ENCODE assay signal across 8 cellular contexts in genomic region chr20:47727170-47727880, GRCh38. TPM values are rescaled to one million over a fixed set of nuclear protein-coding genes. Genes with fewer than 3 reads are reported as not detected.
A peak's percentile ranks its signal among the peaks of the same experiment; 100 is the strongest.
DNase-seq lines count a peak whose midpoint lies in the region; ATAC-seq, FAIRE-seq and TF ChIP-seq lines count a peak whose summit lies in the region.

No MANE protein-coding gene starts in this region.

- no peaks in the 10 kb centered on the region for H3K27me3 ChIP-seq in CD4-positive, alpha-beta T cell (ENCODE audit: control insufficient read depth, insufficient read depth, low read length)
- H3K27me3 ChIP-seq in PC-9 (ENCODE audit: insufficient read depth, low read depth) (no peaks in the 10 kb centered on the region), lung (ENCODE audit: control insufficient read depth, insufficient read depth) (no peaks in the 10 kb centered on the region)

- H3K4me3 ChIP-seq in PC-9 (no peak overlapping the region), lung (no peak overlapping the region)

- TF ChIP-seq POLR2A in H54 (IDR thresholded peaks at IDR 0.05; ENCODE audit: low read depth, low read length): no peak

- H2AFZ ChIP-seq in PC-9: no peak overlapping the region

- H3K9me2 ChIP-seq in PC-9 (ENCODE audit: insufficient read depth): no peaks in the 10 kb centered on the region

- FAIRE-seq in H54 (lab: Jason Lieb, UNC): no peak

- H3K27ac Mint-ChIP-seq in CD4-positive, alpha-beta T cell: peak overlapping the region; percentile 92
- peak overlapping the region; percentile 95 for H3K27ac Mint-ChIP-seq in stimulated activated naive B cell treated with anti-CD40 and anti-IgM and Interleukin-4, amounts not matched to agents 10 μg/mL and 1 μg/mL and 100 μg/mL, for 72 hours

- H3K27ac ChIP-seq in CD4-positive, alpha-beta T cell (ENCODE audit: low read depth, low read length): peak overlapping the region; percentile 62
- H3K27ac ChIP-seq in PC-9 (0 out of 2 replicates have a peak overlapping the region, but pooled peaks have one; percentile 30), lung (ENCODE audit: low read depth in 1 of 2, low read length in 1 of 2) (peak overlapping the region in 1 of 2 donors; percentile 8)

- 0 out of 2 replicates have a peak, but pooled peaks cover 4% of the 10 kb centered on the region for H3K4me1 ChIP-seq in PC-9 (replicated peaks; ENCODE audit: insufficient read depth)
- H3K4me1 ChIP-seq in lung (ENCODE audit: control insufficient read depth in 2 of 2, insufficient read depth in 2 of 2, low read length in 2 of 2): peaks cover 0 to 3% of the 10 kb centered on the region in 2 donors

- peaks cover 34% of the 10 kb centered on the region for H3K36me3 ChIP-seq in PC-9 (ENCODE audit: low read depth)
- H3K36me3 ChIP-seq in lung (ENCODE audit: control insufficient read depth in 2 of 2, insufficient read depth in 2 of 2, low read length in 2 of 2): no peaks in the 10 kb centered on the region

- POLR2A ChIA-PET in CD4-positive, alpha-beta T cell (lab: Charles Lee): no interaction called here
- POLR2A ChIA-PET in PC-9 (lab: Charles Lee; ENCODE audit: unreplicated experiment): interaction anchor here (0.6 kb wide), 1 partner anchor 267 kb away, joined by 3 read pairs; no protein-coding TSS in a partner anchor

- peaks cover 44% of the 10 kb centered on the region for H3K4me1 Mint-ChIP-seq in CD4-positive, alpha-beta T cell (ENCODE audit: low read depth)
- peaks cover 29 to 50% of the 10 kb centered on the region in 2 donors for H3K4me1 Mint-ChIP-seq in stimulated activated naive B cell treated with anti-CD40 and anti-IgM and Interleukin-4, amounts not matched to agents 10 μg/mL and 1 μg/mL and 100 μg/mL, for 72 hours

- no peaks in the 10 kb centered on the region for H3K36me3 Mint-ChIP-seq in CD4-positive, alpha-beta T cell (ENCODE audit: low read depth)
- no peaks in the 10 kb centered on the region for H3K36me3 Mint-ChIP-seq in stimulated activated naive B cell treated with anti-CD40 and anti-IgM and Interleukin-4, amounts not matched to agents 10 μg/mL and 1 μg/mL and 100 μg/mL, for 72 hours

- no TSS peak for BruUV-seq in PC-9 (replicated peaks; lab: Mats Ljungman, UMichigan)

- intact Hi-C loops in CD4-positive, alpha-beta T cell (cut with DNase I, micrococcal nuclease): loop anchor here in 1 of 2 experiments (5.0 kb wide), 1 partner anchor 50 kb away; no protein-coding TSS in a partner anchor
- intact Hi-C loops in PC-9 (cut with micrococcal nuclease; ENCODE audit: unreplicated experiment): loop anchor here (5.0 kb wide), 1 partner anchor 130 kb away; no protein-coding TSS in a partner anchor

- no peaks in the 10 kb centered on the region for H3K9me3 Mint-ChIP-seq in CD4-positive, alpha-beta T cell
- H3K9me3 Mint-ChIP-seq in stimulated activated naive B cell treated with anti-CD40 and anti-IgM and Interleukin-4, amounts not matched to agents 10 μg/mL and 1 μg/mL and 100 μg/mL, for 72 hours: no peaks in the 10 kb centered on the region

- peak; percentile 89 for ATAC-seq in CD4-positive, alpha-beta T cell (ENCODE audit: poor library complexity)
- ATAC-seq in GM21576 (IDR thresholded peaks at IDR 0.05; ENCODE audit: unreplicated experiment) (peak; percentile 79), lung (ENCODE audit: insufficient read depth, low FRiP score) (peak; percentile 76)
- peak; percentile 97 for ATAC-seq in stimulated activated naive B cell treated with anti-CD40 and anti-IgM and Interleukin-4, amounts not matched to agents 10 μg/mL and 1 μg/mL and 100 μg/mL, for 72 hours (replicated peaks)

- WGBS in lung, 2 donors: 31 to 52% methylated on average over 18 of the region's 18 CpGs

- no peak overlapping the region for H3K4me2 ChIP-seq in PC-9

- no peaks in the 10 kb centered on the region for H3K9me3 ChIP-seq in CD4-positive, alpha-beta T cell (ENCODE audit: control insufficient read depth, low read length)
- H3K9me3 ChIP-seq in PC-9 (ENCODE audit: insufficient read depth, low read depth): no peaks in the 10 kb centered on the region
- no peaks in the 10 kb centered on the region for H3K9me3 ChIP-seq in lung (ENCODE audit: control insufficient read depth in 2 of 2, insufficient read depth in 1 of 2, low read length in 1 of 2)

- CTCF ChIA-PET in CD4-positive, alpha-beta T cell (lab: Charles Lee): interaction anchor here (0.7 to 1.0 kb wide), 2 partner anchors 893 kb away, joined by 3 read pairs; no protein-coding TSS in a partner anchor
- CTCF ChIA-PET in PC-9 (lab: Charles Lee): interaction anchor here (0.6 kb wide), 1 partner anchor 512 kb away, joined by 17 read pairs; no protein-coding TSS in a partner anchor

- peaks cover 90% of the 10 kb centered on the region for H3F3A ChIP-seq in PC-9 (ENCODE audit: insufficient read depth, low read depth)

- TF ChIP-seq CTCF in CD4-positive, alpha-beta T cell (IDR thresholded peaks at IDR 0.05): no peak
- no peak for TF ChIP-seq CTCF in PC-9 (conservative IDR thresholded peaks at IDR 0.05)
- no peak for TF ChIP-seq CTCF in lung (IDR thresholded peaks at IDR 0.05; ENCODE audit: control extremely low read depth, extremely low read depth)

- H3K79me2 ChIP-seq in PC-9 (ENCODE audit: low read depth): peaks cover 98% of the 10 kb centered on the region

- peak; percentile 41 to 67 (median 58) for DNase-seq in CD4-positive, alpha-beta T cell
- DNase-seq in PC-9: no peak
- DNase-seq in activated T-helper 1 cell treated with anti-CD3 and anti-CD28 coated beads, Interleukin-2, amount 50 U/mL, for 16 hours (ENCODE audit: low read depth in 1 of 2, low spot score in 1 of 2): peak; percentile 38 to 49
- peak; percentile 69 for DNase-seq in lung (ENCODE audit: low spot score)
- peak; percentile 87 for DNase-seq in stimulated activated naive B cell treated with anti-CD40 and anti-IgM and Interleukin-4, amounts not matched to agents 10 μg/mL and 1 μg/mL and 100 μg/mL, for 72 hours
- no peak for DNase-seq in H54 (ENCODE audit: insufficient read length, low spot score)
- DNase-seq in NCI-H1048 (lab: John Stamatoyannopoulos, UW): no peak

- peak overlapping the region; percentile 42 for H3K4me3 Mint-ChIP-seq in CD4-positive, alpha-beta T cell
- H3K4me3 Mint-ChIP-seq in stimulated activated naive B cell treated with anti-CD40 and anti-IgM and Interleukin-4, amounts not matched to agents 10 μg/mL and 1 μg/mL and 100 μg/mL, for 72 hours: peak overlapping the region; percentile 74 to 84

- H4K20me1 ChIP-seq in PC-9 (ENCODE audit: insufficient read depth): peaks cover 92% of the 10 kb centered on the region

- no peaks in the 10 kb centered on the region for H3K27me3 Mint-ChIP-seq in CD4-positive, alpha-beta T cell
- no peaks in the 10 kb centered on the region for H3K27me3 Mint-ChIP-seq in stimulated activated naive B cell treated with anti-CD40 and anti-IgM and Interleukin-4, amounts not matched to agents 10 μg/mL and 1 μg/mL and 100 μg/mL, for 72 hours

RNA-seq across cellular contexts. Expression of gene SULF2, which starts 58.0 kb away (rescaled TPM):
- total RNA-seq in CD4-positive, alpha-beta T cell: 1 to 10 TPM; 1.5 to 2.8 TPM
- 439 and 495 TPM in 2 replicates for total RNA-seq in PC-9 (2021)
- total RNA-seq in lung: 10 to 100 TPM; 20.4 to 42.4 TPM
- polyA plus RNA-seq in lung: 10 to 100 TPM; 17.7 to 26.8 TPM

Comparison
In these comparisons a context has a peak if more than half of its experiments do, and no peak if none do; other contexts are left out.
1. DNase-seq: peak in CD4-positive, alpha-beta T cell (10 of 10), activated T-helper 1 cell treated with anti-CD3 and anti-CD28 coated beads, Interleukin-2, amount 50 U/mL, for 16 hours (2 of 2), lung (single experiment) and stimulated activated naive B cell treated with anti-CD40 and anti-IgM and Interleukin-4, amounts not matched to agents 10 μg/mL and 1 μg/mL and 100 μg/mL, for 72 hours (single experiment); none in PC-9 (0 of 2), H54 (single experiment) and NCI-H1048 (single experiment).
2. RNA of gene SULF2, which starts 58.0 kb away (total RNA-seq): 439 to 495 TPM in PC-9; 20.4 to 42.4 TPM in lung and 1.5 to 2.8 TPM in CD4-positive, alpha-beta T cell; every median in the first group is over 10 times any median in the second.
3. Peak in every context shown above with its lines, with median percentiles within 50 percentile points of each other: ATAC-seq.